In genomic region chrX:72127332-72127731, GRCh38 we compare ENCODE assay signal across 12 cellular contexts. TPM values are rescaled to one million over a fixed set of nuclear protein-coding genes. Genes with fewer than 3 reads are reported as not detected.
DNase-seq lines count a peak whose midpoint lies in the region; ATAC-seq and TF ChIP-seq lines count a peak whose summit lies in the region.
"Had no signal": no experiment of that assay in that cellular context is flagged by ENCODE, and none has a peak within 500 bp of the region (broad histone marks: within the 10 kb centered on the region; RNA-seq: fewer than 3 reads in every experiment).

No MANE protein-coding gene starts in this region.

- 0 out of 22 replicates have a peak, but pooled peaks cover 0 to 7% (median 0%) of the 10 kb centered on the region in 11 experiments for H3K36me3 ChIP-seq in BLaER1 treated with 17β-estradiol and CSF1 and Interleukin-3, amounts not matched to agents 10 nM and 100 nM
- H3K36me3 ChIP-seq in osteoblast (ENCODE audit: insufficient read depth, low read length), result no peaks in the 10 kb centered on the region
- H3K36me3 ChIP-seq: HAP-1, MG63 had no signal

- H3K9ac ChIP-seq in BLaER1 treated with 17β-estradiol and CSF1 and Interleukin-3, amounts not matched to agents 10 nM and 100 nM, result peak overlapping the region in 4 of 11 experiments; percentile 4 to 48 (median 22); a peak in 3 of 22 replicates
- H3K9ac ChIP-seq: KMS-11 had no signal

- no peak for TF ChIP-seq CTCF in osteoblast (IDR thresholded peaks at IDR 0.05; ENCODE audit: extremely low read depth, low read depth, low read length)

- ATAC-seq in HG02973 (IDR thresholded peaks at IDR 0.05; ENCODE audit: unreplicated experiment) (no peak), GM19452 (IDR thresholded peaks at IDR 0.05; ENCODE audit: unreplicated experiment) (no peak)

- no peaks in the 10 kb centered on the region for H3K79me2 ChIP-seq in osteoblast (ENCODE audit: insufficient read depth, low read length)

- H3K9me3 ChIP-seq in BLaER1 treated with 17β-estradiol and CSF1 and Interleukin-3, amounts not matched to agents 10 nM and 100 nM (replicated peaks in 1 of 11), result peaks cover 0 to 14% (median 0%) of the 10 kb centered on the region in 11 experiments; a peak in 3 of 22 replicates
- no peaks in the 10 kb centered on the region for H3K9me3 ChIP-seq in osteoblast (ENCODE audit: low read depth, low read length)
- H3K9me3 ChIP-seq: HAP-1, MG63 had no signal

- peak; percentile 43 for DNase-seq in mesenteric fat pad (ENCODE audit: low spot score)
- peak; percentile 49 for DNase-seq in osteoblast (ENCODE audit: insufficient read length, low spot score, missing footprints)
- DNase-seq in COLO829 (ENCODE audit: low spot score), result no peak
- DNase-seq in NCI-H1417 treated with DMSO at 0.1 percent for 48 hours (lab: John Stamatoyannopoulos, UW), result no peak
- DNase-seq: EL, MG63 had no signal

- 0 out of 22 replicates have a peak overlapping the region, but pooled peaks of 1 of the 11 experiments have one; percentile 13 for H3K27ac ChIP-seq in BLaER1 treated with 17β-estradiol and CSF1 and Interleukin-3, amounts not matched to agents 10 nM and 100 nM
- H3K27ac ChIP-seq in angular gyrus (ENCODE audit: low read depth, low read length) (peak overlapping the region; percentile 48), osteoblast (ENCODE audit: low read depth, low read length) (no peak overlapping the region)
- H3K27ac ChIP-seq: KMS-11 had no signal

- H4K20me1 ChIP-seq in BLaER1 treated with 17β-estradiol and CSF1 and Interleukin-3, amounts not matched to agents 10 nM and 100 nM, result peaks cover 0 to 28% (median 0%) of the 10 kb centered on the region in 11 experiments; a peak in 10 of 22 replicates
- H4K20me1 ChIP-seq in osteoblast (ENCODE audit: insufficient read depth, low read length), result no peaks in the 10 kb centered on the region

- H3K4me3 ChIP-seq in BLaER1 treated with 17β-estradiol and CSF1 and Interleukin-3, amounts not matched to agents 10 nM and 100 nM, result peak overlapping the region in 1 of 10 experiments; percentile 22; a peak in 1 of 20 replicates
- H3K4me3 ChIP-seq in osteoblast (ENCODE audit: insufficient read depth, low read length), result no peak overlapping the region
- H3K4me3 ChIP-seq: HAP-1, MG63 had no signal

- H3K4me2 ChIP-seq in BLaER1 treated with 17β-estradiol and CSF1 and Interleukin-3, amounts not matched to agents 10 nM and 100 nM, result peak overlapping the region in 9 of 11 experiments; percentile 20 to 94 (median 86); a peak in 16 of 22 replicates
- H3K4me2 ChIP-seq in osteoblast (ENCODE audit: insufficient read depth, low read length), result no peak overlapping the region
- H3K4me2 ChIP-seq: KMS-11 had no signal

- H3K27me3 ChIP-seq in BLaER1 treated with 17β-estradiol and CSF1 and Interleukin-3, amounts not matched to agents 10 nM and 100 nM, result peaks cover 30 to 82% (median 53%) of the 10 kb centered on the region in 11 experiments
- H3K27me3 ChIP-seq in osteoblast (ENCODE audit: insufficient read depth, low read length), result peaks cover 35% of the 10 kb centered on the region
- H3K27me3 ChIP-seq: MG63 had no signal

- peaks cover 37 to 92% (median 76%) of the 10 kb centered on the region in 10 experiments for H3K4me1 ChIP-seq in BLaER1 treated with 17β-estradiol and CSF1 and Interleukin-3, amounts not matched to agents 10 nM and 100 nM
- peaks cover 22% of the 10 kb centered on the region for H3K4me1 ChIP-seq in osteoblast (ENCODE audit: insufficient read depth, low read length)

- no peak overlapping the region for H2AFZ ChIP-seq in osteoblast (ENCODE audit: low read length)

RNA-seq across cellular contexts. Expression of gene RTL5, which starts 4.4 kb away (rescaled TPM):
- 7.5 TPM for total RNA-seq in mesenteric fat pad
- total RNA-seq in osteoblast, result 2.1 and 2.2 TPM in 2 replicates

RNA-seq across cellular contexts. Expression of gene PIN4, which starts 54.2 kb away (rescaled TPM):
- total RNA-seq in mesenteric fat pad (6.8 TPM), osteoblast (10.6 and 13.8 TPM in 2 replicates)

Comparison
In these comparisons a context has a peak if more than half of its experiments do, and no peak if none do; other contexts are left out.
1. DNase-seq: peak in mesenteric fat pad (single experiment) and osteoblast (single experiment); none in COLO829 (single experiment) and NCI-H1417 treated with DMSO at 0.1 percent for 48 hours (single experiment).